17 cellular contexts compared by ENCODE assay signal in genomic region chr2:121716126-121716525, GRCh38. TPM values are rescaled to one million over a fixed set of nuclear protein-coding genes. Genes with fewer than 3 reads are reported as not detected.
DNase-seq lines count a peak whose midpoint lies in the region; ATAC-seq and TF ChIP-seq lines count a peak whose summit lies in the region.
"Had no signal": no experiment of that assay in that cellular context is flagged by ENCODE, and none has a peak within 500 bp of the region (broad histone marks: within the 10 kb centered on the region; RNA-seq: fewer than 3 reads in every experiment).

No MANE protein-coding gene starts in this region.

- DNase-seq in left ventricle myocardium inferior (no peak), right cardiac atrium (no peak), T-helper 2 cell (no peak), NOMO-1 treated with dmso at 0.1 percent for 144 hours (lab: John Stamatoyannopoulos, UW; ENCODE audit: unreplicated experiment) (no peak)
- DNase-seq in stimulated activated CD4-positive, alpha-beta T cell treated with anti-CD3 and anti-CD28 coated beads, Interleukin-15, amount 100 ng/mL, for 24 hours = no peak
- DNase-seq: 8988T; CD4-positive, alpha-beta memory T cell; DMS153; DMS79; GDM1; HCEC 1CT had no signal

- peak overlapping the region in 1 of 3 experiments; percentile 10 for H3K4me3 Mint-ChIP-seq in nephron
- H3K4me3 Mint-ChIP-seq: CD14-positive monocyte; CD4-positive, alpha-beta memory T cell; GM23338 had no signal

- no peaks in the 10 kb centered on the region for H3K9me3 Mint-ChIP-seq in nephron
- H3K9me3 Mint-ChIP-seq: CD14-positive monocyte, GM23338 had no signal

- H3K4me3 ChIP-seq in left ventricle myocardium inferior = no peak overlapping the region
- H3K4me3 ChIP-seq in right cardiac atrium (ENCODE audit: low read length) = no peak overlapping the region
- H3K4me3 ChIP-seq in skeletal muscle tissue (ENCODE audit: low read length in 3 of 3) = no peak overlapping the region
- H3K4me3 ChIP-seq: BLaER1, GM23338 had no signal

- H3K36me3 ChIP-seq in left ventricle myocardium inferior = no peaks in the 10 kb centered on the region
- H3K36me3 ChIP-seq in skeletal muscle tissue (ENCODE audit: control insufficient read depth in 3 of 3, insufficient read depth in 3 of 3, low read length in 3 of 3) = no peaks in the 10 kb centered on the region
- H3K36me3 ChIP-seq: BLaER1 had no signal

- TF ChIP-seq CTCF in left ventricle myocardium inferior (IDR thresholded peaks at IDR 0.05; ENCODE audit: borderline replicate concordance) (no peak), nephron (IDR thresholded peaks at IDR 0.05; ENCODE audit: unreplicated experiment in 3 of 3) (no peak)

- ATAC-seq in right cardiac atrium = no peak
- ATAC-seq: GM23338 had no signal

- no peaks in the 10 kb centered on the region for H3K27me3 ChIP-seq in left ventricle myocardium inferior (ENCODE audit: low read depth)
- H3K27me3 ChIP-seq in right cardiac atrium (ENCODE audit: control insufficient read depth, insufficient read depth) = no peaks in the 10 kb centered on the region
- H3K27me3 ChIP-seq in skeletal muscle tissue (ENCODE audit: control insufficient read depth in 3 of 3, insufficient read depth in 3 of 3, low read length in 3 of 3) = no peaks in the 10 kb centered on the region
- H3K27me3 ChIP-seq: BLaER1 had no signal

- H3K36me3 Mint-ChIP-seq in nephron (ENCODE audit: low read depth) = no peaks in the 10 kb centered on the region
- H3K36me3 Mint-ChIP-seq: CD14-positive monocyte; CD4-positive, alpha-beta memory T cell had no signal

- H3K27ac Mint-ChIP-seq in nephron = peak overlapping the region in 2 of 3 experiments; percentile 49 to 57
- H3K27ac Mint-ChIP-seq: CD14-positive monocyte; CD4-positive, alpha-beta memory T cell; GM23338 had no signal

- peaks cover 8% of the 10 kb centered on the region for H3K4me1 Mint-ChIP-seq in nephron
- H3K4me1 Mint-ChIP-seq: GM23338 had no signal

- 62% methylated on average over 1 of the region's 1 CpG for WGBS in right cardiac atrium

- H3K4me1 ChIP-seq in left ventricle myocardium inferior (peaks cover 16% of the 10 kb centered on the region), right cardiac atrium (ENCODE audit: control insufficient read depth, insufficient read depth, low read length) (no peaks in the 10 kb centered on the region), skeletal muscle tissue (ENCODE audit: control insufficient read depth in 3 of 3, insufficient read depth in 3 of 3, low read length in 3 of 3) (peaks cover 7 to 9% (median 8%) of the 10 kb centered on the region in 3 donors)
- H3K4me1 ChIP-seq: BLaER1 had no signal

- intact Hi-C loops in left ventricle myocardium inferior (cut with micrococcal nuclease) (loop anchor here (5.0 kb wide), 1 partner anchor 314 kb away; no protein-coding TSS in a partner anchor), right cardiac atrium (cut with DNase I) (loop anchor here (5.0 to 10.0 kb wide), 4 partner anchors 184 to 314 kb away; partner anchors contain the start of gene RNU4ATAC (in 2 of the 4))

- peak overlapping the region; percentile 42 for H3K27ac ChIP-seq in left ventricle myocardium inferior (replicated peaks)
- H3K27ac ChIP-seq in right cardiac atrium (ENCODE audit: low read length) = no peak overlapping the region
- peak overlapping the region; percentile 32 for H3K27ac ChIP-seq in skeletal muscle tissue (ENCODE audit: low read depth, low read length)
- H3K27ac ChIP-seq: BLaER1, HL-60 had no signal

- H3K9me3 ChIP-seq in left ventricle myocardium inferior (replicated peaks) (no peaks in the 10 kb centered on the region), right cardiac atrium (ENCODE audit: control insufficient read depth, low read length) (no peaks in the 10 kb centered on the region), skeletal muscle tissue (ENCODE audit: control insufficient read depth in 3 of 3, low read length in 3 of 3) (no peaks in the 10 kb centered on the region)
- H3K9me3 ChIP-seq: BLaER1 had no signal

- no peaks in the 10 kb centered on the region for H3K27me3 Mint-ChIP-seq in nephron (ENCODE audit: low read depth)
- H3K27me3 Mint-ChIP-seq: CD4-positive, alpha-beta memory T cell had no signal

- H3K9ac ChIP-seq in skeletal muscle tissue (ENCODE audit: low read depth in 1 of 3, low read length in 3 of 3) = peak overlapping the region in 2 of 3 donors; percentile 34 to 43
- H3K9ac ChIP-seq: BLaER1 had no signal

RNA-seq across cellular contexts. Expression of gene NIFK, which starts 20.5 kb away (rescaled TPM):
- total RNA-seq in left ventricle myocardium inferior (22.8 TPM), right cardiac atrium (10 to 100 TPM; 19.4 to 26.4 (median 24.6) TPM), skeletal muscle tissue (39.7 TPM)
- polyA plus RNA-seq in right cardiac atrium = 17.9 TPM

RNA-seq across cellular contexts. Expression of gene TSN, which starts 39.3 kb away (rescaled TPM):
- 42.6 TPM for total RNA-seq in left ventricle myocardium inferior
- 10 to 100 TPM; 40.5 to 43.7 (median 41.9) TPM for total RNA-seq in right cardiac atrium
- 21.3 TPM for polyA plus RNA-seq in right cardiac atrium
- total RNA-seq in skeletal muscle tissue = 54.3 TPM
